24 cellular contexts compared by ENCODE assay signal in the genomic region with DNA sequence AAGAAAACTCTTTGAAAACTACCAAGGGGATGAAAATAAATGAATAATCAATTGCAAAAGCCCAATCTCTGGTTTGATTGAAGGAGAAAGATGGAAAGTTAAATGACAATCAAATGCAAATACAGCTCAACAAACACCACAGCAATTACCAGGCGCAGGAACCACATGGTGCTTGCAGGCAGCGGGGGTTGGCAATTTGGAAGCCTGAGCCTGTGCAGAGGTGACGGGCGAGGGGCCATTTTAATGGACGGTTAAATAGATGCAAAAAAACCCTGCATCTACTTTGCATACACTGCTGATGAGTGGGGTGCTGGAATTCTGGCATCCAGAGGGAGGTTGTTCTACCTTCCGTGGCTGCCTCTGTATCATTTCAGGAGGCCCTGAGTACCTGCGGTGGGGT. TPM values are rescaled to one million over a fixed set of nuclear protein-coding genes. Genes with fewer than 3 reads are reported as not detected.
"Had no signal": no experiment of that assay in that cellular context is flagged by ENCODE, and none has a peak within 500 bp of the region (broad histone marks: within the 10 kb centered on the region; RNA-seq: fewer than 3 reads in every experiment).

No MANE protein-coding gene starts in this region.

- H3K4me1 Mint-ChIP-seq: natural killer cell had no signal

- DNase-seq: activated CD4-positive, alpha-beta T cell treated with anti-CD3 and anti-CD28 coated beads, Interleukin-2, amount 10 ng/mL, durations not matched to agents 24 days and 14 days; activated CD8-positive, alpha-beta T cell treated with anti-CD3 and anti-CD28 coated beads for 36 hours; activated gamma-delta T cell treated with Interleukin-2 at 50 U/mL for 16 hours; aorta; brain microvascular endothelial cell; caudate nucleus; dermis blood vessel endothelial cell; effector CD8-positive, alpha-beta T cell; erythroblast; foreskin fibroblast; left ventricle myocardium inferior; midbrain; natural killer cell; stimulated activated CD4-positive, alpha-beta T cell treated with anti-CD3 and anti-CD28 coated beads, Interleukin-4, amount 100 ng/mL, for 24 hours; stimulated activated naive CD4-positive, alpha-beta T cell treated with Interleukin-2 at 50 U/mL for 16 hours had no signal

- H3K36me3 Mint-ChIP-seq: activated naive CD4-positive, alpha-beta T cell treated with anti-CD3 and anti-CD28 coated beads, Interleukin-2, amount 50 U/mL, for 72 hours; natural killer cell; type B pancreatic cell had no signal

- H3K27ac Mint-ChIP-seq: activated CD4-positive, alpha-beta T cell treated with anti-CD3 and anti-CD28 coated beads, Interleukin-2, amount 10 ng/mL, durations not matched to agents 24 days and 14 days; activated CD8-positive, alpha-beta T cell treated with anti-CD3 and anti-CD28 coated beads for 36 hours; activated naive CD4-positive, alpha-beta T cell treated with anti-CD3 and anti-CD28 coated beads, Interleukin-2, amount 50 U/mL, for 72 hours; natural killer cell; type B pancreatic cell had no signal

- ATAC-seq: activated CD4-positive, CD25-positive, alpha-beta regulatory T cell treated with anti-CD3 and anti-CD28 coated beads, Interleukin-2, amount 50 U/mL, for 24 hours; activated CD8-positive, alpha-beta T cell treated with anti-CD3 and anti-CD28 coated beads for 36 hours; activated naive CD4-positive, alpha-beta T cell treated with anti-CD3 and anti-CD28 coated beads, Interleukin-2, amount 50 U/mL, for 72 hours; natural killer cell had no signal

- H3K4me3 Mint-ChIP-seq: activated CD4-positive, alpha-beta T cell treated with anti-CD3 and anti-CD28 coated beads, Interleukin-2, amount 10 ng/mL, durations not matched to agents 24 days and 14 days; activated CD8-positive, alpha-beta T cell treated with anti-CD3 and anti-CD28 coated beads for 36 hours; activated T-helper 1 cell treated with anti-CD3 and anti-CD28 coated beads, Interleukin-12 subunit alpha, Interleukin-12 subunit beta, Interleukin-2, Interleukin-4 antibody, amounts not matched to agents 30 ng/mL and 10 ng/mL and 1 ng/mL, durations not matched to agents 14 hours and 24 hours and 36 hours; natural killer cell; type B pancreatic cell had no signal

- H3K9me3 Mint-ChIP-seq: activated CD4-positive, alpha-beta T cell treated with anti-CD3 and anti-CD28 coated beads, Interleukin-2, amount 10 ng/mL, durations not matched to agents 24 days and 14 days; activated CD8-positive, alpha-beta T cell treated with anti-CD3 and anti-CD28 coated beads for 36 hours; activated naive CD4-positive, alpha-beta T cell treated with anti-CD3 and anti-CD28 coated beads, Interleukin-2, amount 50 U/mL, for 72 hours; activated T-helper 1 cell treated with anti-CD3 and anti-CD28 coated beads, Interleukin-12 subunit alpha, Interleukin-12 subunit beta, Interleukin-2, Interleukin-4 antibody, amounts not matched to agents 30 ng/mL and 10 ng/mL and 1 ng/mL, durations not matched to agents 14 hours and 24 hours and 36 hours; natural killer cell; type B pancreatic cell had no signal

RNA-seq across cellular contexts. Expression of a gene that starts 4.8 kb away (rescaled TPM):
- total RNA-seq: activated CD4-positive, alpha-beta T cell treated with anti-CD3 and anti-CD28 coated beads, Interleukin-2, amount 10 ng/mL, durations not matched to agents 24 days and 14 days; activated CD8-positive, alpha-beta T cell treated with anti-CD3 and anti-CD28 coated beads for 36 hours; activated T-helper 1 cell treated with anti-CD3 and anti-CD28 coated beads, Interleukin-12 subunit alpha, Interleukin-12 subunit beta, Interleukin-2, Interleukin-4 antibody, amounts not matched to agents 30 ng/mL and 10 ng/mL and 1 ng/mL, durations not matched to agents 14 hours and 24 hours and 36 hours; aorta; dermis blood vessel endothelial cell; fibroblast of lung; glomerular endothelial cell; left ventricle myocardium inferior; osteoblast; thoracic aorta; vagina had no signal
